In the genomic region with DNA sequence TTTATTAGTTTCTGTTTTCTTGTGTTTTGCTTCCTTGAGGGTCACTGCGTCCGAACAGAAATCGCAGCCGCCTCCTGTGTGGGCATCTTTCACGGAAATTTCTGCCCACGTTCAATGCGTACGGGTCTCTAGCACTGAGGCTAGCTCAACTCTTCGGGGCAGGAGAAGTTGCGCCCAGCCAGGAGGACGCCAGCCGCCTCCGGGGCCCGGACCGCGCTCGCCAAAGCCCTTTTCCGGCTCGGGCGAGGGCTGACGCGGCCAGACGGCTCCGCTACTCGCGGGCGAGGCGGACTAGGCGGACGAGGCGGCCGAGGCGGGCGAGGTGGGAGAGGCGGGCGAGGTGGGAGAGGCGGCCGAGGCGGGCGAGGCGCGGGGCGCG, we compare ENCODE assay signal across 12 cellular contexts. TPM values are rescaled to one million over a fixed set of nuclear protein-coding genes. Genes with fewer than 3 reads are reported as not detected.
DNase-seq lines count a peak whose midpoint lies in the region; ATAC-seq and TF ChIP-seq lines count a peak whose summit lies in the region.
"Had no signal": no experiment of that assay in that cellular context is flagged by ENCODE, and none has a peak within 500 bp of the region (broad histone marks: within the 10 kb centered on the region; RNA-seq: fewer than 3 reads in every experiment).

No MANE protein-coding gene starts in this region.

- no peak overlapping the region for H3K27ac Mint-ChIP-seq in stimulated activated naive CD8-positive, alpha-beta T cell treated with anti-CD3 and anti-CD28 coated beads, Interleukin-15, amount 100 ng/mL, for 72 hours
- H3K27ac Mint-ChIP-seq in endodermal cell: no peak overlapping the region
- H3K27ac Mint-ChIP-seq in memory B cell: no peak overlapping the region
- no peak overlapping the region for H3K27ac Mint-ChIP-seq in T-cell

- H3K4me3 ChIP-seq in endodermal cell (ENCODE audit: low read length): no peak overlapping the region

- CTCF ChIA-PET in T-cell (lab: Charles Lee): interaction anchor here (0.6 to 1.0 kb wide), 3 partner anchors 10 to 45 kb away, joined by 3 to 5 read pairs (median 4); no protein-coding TSS in a partner anchor

- no peak overlapping the region for H3K9ac ChIP-seq in endodermal cell (ENCODE audit: extremely low read depth, low read length, poor library complexity, severe bottlenecking)

- H3K27me3 Mint-ChIP-seq in stimulated activated naive CD8-positive, alpha-beta T cell treated with anti-CD3 and anti-CD28 coated beads, Interleukin-15, amount 100 ng/mL, for 72 hours: peaks cover 83% of the 10 kb centered on the region
- H3K27me3 Mint-ChIP-seq in endodermal cell (ENCODE audit: insufficient read depth) (peaks cover 97% of the 10 kb centered on the region), memory B cell (peaks cover 29% of the 10 kb centered on the region), T-cell (peaks cover 69 to 81% of the 10 kb centered on the region in 2 donors)

- no peaks in the 10 kb centered on the region for H3K9me3 Mint-ChIP-seq in stimulated activated naive CD8-positive, alpha-beta T cell treated with anti-CD3 and anti-CD28 coated beads, Interleukin-15, amount 100 ng/mL, for 72 hours
- peaks cover 1% of the 10 kb centered on the region for H3K9me3 Mint-ChIP-seq in endodermal cell
- no peaks in the 10 kb centered on the region for H3K9me3 Mint-ChIP-seq in memory B cell
- H3K9me3 Mint-ChIP-seq in T-cell: no peaks in the 10 kb centered on the region

- ATAC-seq in stimulated activated naive CD8-positive, alpha-beta T cell treated with anti-CD3 and anti-CD28 coated beads, Interleukin-15, amount 100 ng/mL, for 72 hours: no peak
- no peak for ATAC-seq in stimulated activated naive CD8-positive, alpha-beta T cell treated with anti-CD3 and anti-CD28 coated beads, Interleukin-15, Interleukin-2, amounts not matched to agents 100 U/mL and 50 U/mL, for 24 hours
- ATAC-seq in memory B cell (ENCODE audit: low read depth) (no peak), T-cell (replicated peaks in 1 of 4) (no peak), GM21786 (IDR thresholded peaks at IDR 0.05; ENCODE audit: unreplicated experiment) (no peak)

- TF ChIP-seq CTCF in endodermal cell (conservative IDR thresholded peaks at IDR 0.05): no peak

- 0 to 1% methylated on average over 9 to 44 of the region's 44 CpGs for WGBS in endodermal cell (ENCODE audit: insufficient coverage in 1 of 2, insufficient read length in 1 of 2), 2 experiments

- DNase-seq in stimulated activated naive CD8-positive, alpha-beta T cell treated with anti-CD3 and anti-CD28 coated beads, Interleukin-15, amount 100 ng/mL, for 72 hours: no peak
- no peak for DNase-seq in stimulated activated naive CD8-positive, alpha-beta T cell treated with anti-CD3 and anti-CD28 coated beads, Interleukin-15, Interleukin-2, amounts not matched to agents 100 U/mL and 50 U/mL, for 24 hours
- no peak for DNase-seq in endodermal cell
- DNase-seq in memory B cell (ENCODE audit: low spot score in 2 of 2): no peak
- DNase-seq in T-cell: no peak
- DNase-seq in NCI-H1105 treated with DMSO at 0.1 percent for 48 hours (lab: John Stamatoyannopoulos, UW): no peak
- DNase-seq in NCI-H1092 treated with DMSO at 0.1 percent for 48 hours (lab: John Stamatoyannopoulos, UW): no peak
- DNase-seq: activated CD4-positive, CD25-positive, alpha-beta regulatory T cell treated with anti-CD3 and anti-CD28 coated beads, Interleukin-2, amount 50 U/mL, for 72 hours; amniotic stem cell; CD4-positive, CD25-positive, alpha-beta regulatory T cell; Karpas-422 had no signal

- no peaks in the 10 kb centered on the region for H3K4me1 ChIP-seq in endodermal cell (ENCODE audit: control insufficient read depth, insufficient read depth, low read length)

- H3K36me3 Mint-ChIP-seq in endodermal cell (ENCODE audit: low read depth) (no peaks in the 10 kb centered on the region), memory B cell (no peaks in the 10 kb centered on the region), T-cell (no peaks in the 10 kb centered on the region)
- H3K36me3 Mint-ChIP-seq: CD4-positive, CD25-positive, alpha-beta regulatory T cell had no signal

- H3K4me3 Mint-ChIP-seq in stimulated activated naive CD8-positive, alpha-beta T cell treated with anti-CD3 and anti-CD28 coated beads, Interleukin-15, amount 100 ng/mL, for 72 hours: peak overlapping the region; percentile 54 to 56
- H3K4me3 Mint-ChIP-seq in endodermal cell: peak overlapping the region; percentile 42
- peak overlapping the region; percentile 70 for H3K4me3 Mint-ChIP-seq in memory B cell
- peak overlapping the region in 1 of 3 donors; percentile 38 for H3K4me3 Mint-ChIP-seq in T-cell
- H3K4me3 Mint-ChIP-seq: CD4-positive, CD25-positive, alpha-beta regulatory T cell had no signal

- peaks cover 20% of the 10 kb centered on the region for H3K4me1 Mint-ChIP-seq in stimulated activated naive CD8-positive, alpha-beta T cell treated with anti-CD3 and anti-CD28 coated beads, Interleukin-15, amount 100 ng/mL, for 72 hours
- H3K4me1 Mint-ChIP-seq in endodermal cell: peaks cover 31% of the 10 kb centered on the region
- peaks cover 16% of the 10 kb centered on the region for H3K4me1 Mint-ChIP-seq in memory B cell
- peaks cover 16 to 28% (median 23%) of the 10 kb centered on the region in 3 donors for H3K4me1 Mint-ChIP-seq in T-cell

- no peaks in the 10 kb centered on the region for H3K36me3 ChIP-seq in endodermal cell (ENCODE audit: control insufficient read depth, insufficient read depth, low read length)

- peaks cover 100% of the 10 kb centered on the region for H3K27me3 ChIP-seq in endodermal cell (ENCODE audit: control insufficient read depth, insufficient read depth, low read length, poor library complexity, severe bottlenecking)

- POLR2A ChIA-PET in T-cell (lab: Charles Lee): no interaction called here

- no peaks in the 10 kb centered on the region for H3K9me3 ChIP-seq in endodermal cell (ENCODE audit: control insufficient read depth, low read length)

- no peak overlapping the region for H3K27ac ChIP-seq in endodermal cell (ENCODE audit: low read depth, low read length)

RNA-seq across cellular contexts. Expression of a gene that starts 0.8 kb away (rescaled TPM):
- not detected for total RNA-seq in endodermal cell
- polyA plus RNA-seq in endodermal cell (2013, experiment 1 of 2): 42.1 TPM
- 36.6 TPM for polyA plus RNA-seq in endodermal cell (2013, experiment 2 of 2)
- total RNA-seq in T-cell: not detected
- total RNA-seq: CD4-positive, CD25-positive, alpha-beta regulatory T cell had no signal
- polyA plus RNA-seq: CD4-positive, CD25-positive, alpha-beta regulatory T cell had no signal
